ENCODE assay signal across 8 cellular contexts in genomic region chr12:51980051-51980808, GRCh38. TPM values are rescaled to one million over a fixed set of nuclear protein-coding genes. Genes with fewer than 3 reads are reported as not detected.
DNase-seq lines count a peak whose midpoint lies in the region; ATAC-seq, FAIRE-seq and TF ChIP-seq lines count a peak whose summit lies in the region.

No MANE protein-coding gene starts in this region.

- no peak overlapping the region for H3K27ac ChIP-seq in lung (ENCODE audit: low read depth in 1 of 2, low read length in 1 of 2)

- peaks cover 2 to 12% of the 10 kb centered on the region in 2 donors for H3K4me1 ChIP-seq in lung (ENCODE audit: control insufficient read depth in 2 of 2, insufficient read depth in 2 of 2, low read length in 2 of 2)

- in situ Hi-C loops in GM13976 (cut with MboI; ENCODE audit: low sequenced_read_pairs, unreplicated experiment) = no loop called here

- TF ChIP-seq CTCF in GM13976 (IDR thresholded peaks at IDR 0.05; ENCODE audit: borderline replicate concordance, control extremely low read depth, extremely low read depth, insufficient read depth, missing control alignments) (peak; percentile 90), lung (IDR thresholded peaks at IDR 0.05; ENCODE audit: control extremely low read depth, extremely low read depth) (peak; percentile 96)

- H3K4me3 ChIP-seq in lung = no peak overlapping the region

- no peaks in the 10 kb centered on the region for H3K27me3 ChIP-seq in lung (ENCODE audit: control insufficient read depth, insufficient read depth)

- WGBS in lung, 2 donors = 30 to 34% methylated on average over 7 of the region's 7 CpGs

- H3K9me3 ChIP-seq in lung (ENCODE audit: control insufficient read depth in 2 of 2, insufficient read depth in 1 of 2, low read length in 1 of 2) = peaks cover 0 to 1% of the 10 kb centered on the region in 2 donors

- peak; percentile 74 for ATAC-seq in HG03135 (IDR thresholded peaks at IDR 0.05; ENCODE audit: unreplicated experiment)
- peak; percentile 76 for ATAC-seq in lung (ENCODE audit: insufficient read depth, low FRiP score)

- H3K36me3 ChIP-seq in lung (ENCODE audit: control insufficient read depth in 2 of 2, insufficient read depth in 2 of 2, low read length in 2 of 2) = peaks cover 28 to 32% of the 10 kb centered on the region in 2 donors

- peak; percentile 63 for FAIRE-seq in A204.1 (lab: Jason Lieb, UNC)

- peak; percentile 86 for DNase-seq in GM13976 (ENCODE audit: low spot score)
- peak; percentile 21 for DNase-seq in NCI-H446 treated with DMSO at 0.1 percent for 48 hours (lab: John Stamatoyannopoulos, UW)
- peak; percentile 74 for DNase-seq in activated CD4-positive, alpha-beta T cell treated with anti-CD3 and anti-CD28 coated beads for 48 hours
- peak; percentile 68 for DNase-seq in dedifferentiated amniotic fluid mesenchymal stem cell (ENCODE audit: extremely low spot score)
- DNase-seq in lung (ENCODE audit: low spot score) = peak; percentile 73
- peak; percentile 33 to 52 for DNase-seq in stimulated activated CD8-positive, alpha-beta memory T cell treated with anti-CD3 and anti-CD28 coated beads, Interleukin-2, amount 100 ng/mL, for 1 hour (ENCODE audit: low read depth in 2 of 2)

RNA-seq across cellular contexts. Expression of gene TAMALIN, which starts 26.5 kb away (rescaled TPM):
- total RNA-seq in lung = 10 to 100 TPM; 31.4 to 84.0 TPM
- polyA plus RNA-seq in lung = 10 to 100 TPM; 52.9 to 68.0 TPM

RNA-seq across cellular contexts. Expression of gene ACVR1B, which starts 28.7 kb away (rescaled TPM):
- total RNA-seq in lung = 10 to 100 TPM; 14.0 to 41.7 TPM
- 10 to 100 TPM; 14.3 to 27.7 TPM for polyA plus RNA-seq in lung

Comparison
In these comparisons a context has a peak if more than half of its experiments do, and no peak if none do; other contexts are left out.
1. DNase-seq: peak in every context shown above with its lines; median percentile 86 in GM13976; 74 in activated CD4-positive, alpha-beta T cell treated with anti-CD3 and anti-CD28 coated beads for 48 hours; 73 in lung; 68 in dedifferentiated amniotic fluid mesenchymal stem cell; 42 in stimulated activated CD8-positive, alpha-beta memory T cell treated with anti-CD3 and anti-CD28 coated beads, Interleukin-2, amount 100 ng/mL, for 1 hour; 21 in NCI-H446 treated with DMSO at 0.1 percent for 48 hours.